14 cellular contexts compared by ENCODE assay signal in the genomic region with DNA sequence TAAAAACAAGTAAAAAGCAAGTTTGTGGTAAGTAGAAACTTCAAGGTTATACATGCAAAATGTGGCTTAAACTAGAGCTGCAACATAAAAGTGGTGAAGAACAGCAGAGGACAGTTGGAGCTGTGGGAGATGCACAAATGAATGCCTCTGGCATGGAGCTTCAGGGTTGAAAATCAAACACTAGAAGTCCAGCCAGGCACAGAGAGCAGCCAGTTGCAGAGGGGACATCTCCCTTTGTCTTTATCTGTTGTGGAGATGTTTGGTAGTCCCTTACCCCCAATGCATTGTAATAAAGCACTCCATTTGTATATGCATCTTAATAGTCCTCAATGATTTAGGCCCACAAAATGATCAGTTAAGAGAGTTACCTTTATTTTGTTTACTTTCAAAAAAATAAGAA.
"Had no signal": no experiment of that assay in that cellular context is flagged by ENCODE, and none has a peak within 500 bp of the region (broad histone marks: within the 10 kb centered on the region; RNA-seq: fewer than 3 reads in every experiment).

No MANE protein-coding gene starts in this region.

- H3K4me3 ChIP-seq: lower lobe of right lung, right atrium auricular region, suprapubic skin, vagina had no signal

- H3K27ac ChIP-seq: lower lobe of right lung, neutrophil, right atrium auricular region, suprapubic skin, vagina had no signal

- DNase-seq: activated B cell treated with CpG ODN at 0.5 μM for 24 hours; activated CD4-positive, alpha-beta memory T cell treated with anti-CD3 and anti-CD28 coated beads for 36 hours; activated CD4-positive, alpha-beta T cell treated with anti-CD3 and anti-CD28 coated beads for 4 hours; activated T-cell treated with anti-CD3 and anti-CD28 coated beads for 4 hours; left cardiac atrium; lower lobe of right lung; natural killer cell; stimulated activated CD4-positive, alpha-beta T cell treated with anti-CD3 and anti-CD28 coated beads, Interleukin-2, amount 100 ng/mL, for 24 hours; stimulated activated naive CD4-positive, alpha-beta T cell treated with Interleukin-2 at 50 U/mL for 16 hours; trophoblast cell had no signal

- ATAC-seq: left cardiac atrium, lower lobe of right lung, natural killer cell had no signal

- H3K27me3 ChIP-seq: neutrophil, right atrium auricular region, suprapubic skin, vagina had no signal

- H3K9me3 ChIP-seq: lower lobe of right lung, neutrophil, right atrium auricular region, suprapubic skin, vagina had no signal

- H3K4me1 ChIP-seq: lower lobe of right lung, suprapubic skin had no signal

- H3K36me3 ChIP-seq: lower lobe of right lung, neutrophil, right atrium auricular region, suprapubic skin, vagina had no signal
